ENCODE assay signal across 8 cellular contexts in the genomic region with DNA sequence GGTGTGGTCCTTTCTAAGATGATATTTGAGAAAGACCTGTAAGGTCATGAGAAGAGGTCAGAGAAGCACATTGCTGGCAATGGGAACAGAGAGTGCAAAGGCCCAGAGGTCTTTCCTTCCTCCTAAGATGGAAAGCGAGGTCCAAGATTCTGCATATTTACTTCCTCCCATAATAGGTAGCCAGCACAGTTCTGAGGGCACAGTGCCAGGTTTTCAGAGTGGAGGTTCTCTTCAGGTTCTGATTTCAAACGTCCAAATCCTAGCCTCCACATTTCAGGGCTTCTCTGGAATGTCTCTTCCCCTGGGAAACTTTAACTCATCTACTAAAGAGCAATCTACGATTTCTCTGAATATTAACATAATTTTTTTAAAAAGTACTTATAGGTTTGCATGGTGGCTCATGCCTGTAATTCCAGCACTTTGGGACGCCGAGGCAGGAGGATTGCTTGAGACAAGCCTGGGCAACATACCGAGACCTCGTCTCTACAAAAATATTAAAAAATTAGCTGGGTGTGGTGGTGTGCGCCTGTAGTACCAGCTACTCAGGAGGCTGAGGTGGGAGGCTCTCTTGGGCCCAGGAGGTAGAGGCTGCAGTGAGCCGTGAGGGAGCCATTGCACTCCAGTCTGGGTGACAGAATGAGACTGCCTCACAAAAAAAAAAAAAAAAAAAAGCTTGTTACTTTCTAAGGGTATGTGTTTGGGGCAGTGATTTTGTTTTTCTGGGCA. TPM values are rescaled to one million over a fixed set of nuclear protein-coding genes. Genes with fewer than 3 reads are reported as not detected.
DNase-seq lines count a peak whose midpoint lies in the region; ATAC-seq lines count a peak whose summit lies in the region.

No MANE protein-coding gene starts in this region.

- H3K4me3 Mint-ChIP-seq in CD4-positive, alpha-beta memory T cell = peak overlapping the region; percentile 88 to 95 (median 92)
- peak overlapping the region; percentile 78 for H3K4me3 Mint-ChIP-seq in central memory CD8-positive, alpha-beta T cell
- peak overlapping the region; percentile 95 for H3K4me3 Mint-ChIP-seq in natural killer cell treated with Interleukin-12 subunit alpha and Interleukin-12 subunit beta and Interleukin-15 and Interleukin-18, amount 100 ng/mL, for 72 hours

- peaks cover 28% of the 10 kb centered on the region for H3K4me1 ChIP-seq in CD4-positive, alpha-beta memory T cell (ENCODE audit: insufficient read depth, low read length)
- 0 out of 2 replicates have a peak, but pooled peaks cover 2% of the 10 kb centered on the region for H3K4me1 ChIP-seq in HUES48 (ENCODE audit: control insufficient read depth, insufficient read depth, low read length)

- no peaks in the 10 kb centered on the region for H3K27me3 Mint-ChIP-seq in CD4-positive, alpha-beta memory T cell
- H3K27me3 Mint-ChIP-seq in central memory CD8-positive, alpha-beta T cell = no peaks in the 10 kb centered on the region
- no peaks in the 10 kb centered on the region for H3K27me3 Mint-ChIP-seq in natural killer cell treated with Interleukin-12 subunit alpha and Interleukin-12 subunit beta and Interleukin-15 and Interleukin-18, amount 100 ng/mL, for 72 hours

- no peaks in the 10 kb centered on the region for H3K36me3 ChIP-seq in CD4-positive, alpha-beta memory T cell (ENCODE audit: insufficient read depth, low read length)
- peaks cover 28% of the 10 kb centered on the region for H3K36me3 ChIP-seq in HUES48 (ENCODE audit: control insufficient read depth, insufficient read depth, low read length)

- POLR2A ChIA-PET in CD4-positive, alpha-beta memory T cell (lab: Charles Lee; ENCODE audit: partially characterized antibody) = interaction anchor here (1.3 to 3.1 kb wide), 4 partner anchors 8 to 210 kb away, joined by 3 to 22 read pairs (median 5); partner anchors contain the start of genes CRADD and UBE2N

- intact Hi-C loops in CD4-positive, alpha-beta memory T cell (cut with micrococcal nuclease) = loop anchor here (1.0 kb wide), 5 partner anchors 18 to 993 kb away; partner anchors contain the start of genes CEP83 and CRADD

- H3K27ac ChIP-seq in CD4-positive, alpha-beta memory T cell (ENCODE audit: low read depth, low read length) = peak overlapping the region; percentile 82
- no peak overlapping the region for H3K27ac ChIP-seq in HUES48 (ENCODE audit: low read depth, low read length)

- no peak for ATAC-seq in central memory CD8-positive, alpha-beta T cell (replicated peaks; ENCODE audit: extremely low read depth, poor library complexity, severe bottlenecking)
- ATAC-seq in natural killer cell treated with Interleukin-12 subunit alpha and Interleukin-12 subunit beta and Interleukin-15 and Interleukin-18, amount 100 ng/mL, for 72 hours = peak in 1 of 2 donors; percentile 25

- peaks cover 0 to 1% (median 0%) of the 10 kb centered on the region in 8 donors for H3K9me3 Mint-ChIP-seq in CD4-positive, alpha-beta memory T cell
- no peaks in the 10 kb centered on the region for H3K9me3 Mint-ChIP-seq in central memory CD8-positive, alpha-beta T cell
- H3K9me3 Mint-ChIP-seq in natural killer cell treated with Interleukin-12 subunit alpha and Interleukin-12 subunit beta and Interleukin-15 and Interleukin-18, amount 100 ng/mL, for 72 hours = no peaks in the 10 kb centered on the region

- H3K4me1 Mint-ChIP-seq in CD4-positive, alpha-beta memory T cell = peaks cover 24 to 38% (median 32%) of the 10 kb centered on the region in 4 donors
- H3K4me1 Mint-ChIP-seq in central memory CD8-positive, alpha-beta T cell = peaks cover 25% of the 10 kb centered on the region
- peaks cover 20 to 28% of the 10 kb centered on the region in 2 donors for H3K4me1 Mint-ChIP-seq in natural killer cell treated with Interleukin-12 subunit alpha and Interleukin-12 subunit beta and Interleukin-15 and Interleukin-18, amount 100 ng/mL, for 72 hours (ENCODE audit: low read depth in 2 of 2)

- no peaks in the 10 kb centered on the region for H3K9me3 ChIP-seq in CD4-positive, alpha-beta memory T cell (ENCODE audit: control insufficient read depth in 1 of 2, low read length in 2 of 2)
- no peaks in the 10 kb centered on the region for H3K9me3 ChIP-seq in HUES48 (ENCODE audit: control insufficient read depth, insufficient read depth, low read length)

- peaks cover 7 to 25% of the 10 kb centered on the region in 2 donors for H3K36me3 Mint-ChIP-seq in CD4-positive, alpha-beta memory T cell
- H3K36me3 Mint-ChIP-seq in central memory CD8-positive, alpha-beta T cell (ENCODE audit: insufficient read depth) = peaks cover 6% of the 10 kb centered on the region
- H3K36me3 Mint-ChIP-seq in natural killer cell treated with Interleukin-12 subunit alpha and Interleukin-12 subunit beta and Interleukin-15 and Interleukin-18, amount 100 ng/mL, for 72 hours = peaks cover 8% of the 10 kb centered on the region

- peak overlapping the region in 1 of 2 donors; percentile 81 for H3K4me3 ChIP-seq in CD4-positive, alpha-beta memory T cell (ENCODE audit: low read length in 2 of 2)
- peak overlapping the region; percentile 99; the same call in 1 of the 2 replicates for H3K4me3 ChIP-seq in HUES48 (ENCODE audit: low read depth, low read length)

- H3K27ac Mint-ChIP-seq in CD4-positive, alpha-beta memory T cell = peak overlapping the region; percentile 92 to 99 (median 96)
- peak overlapping the region; percentile 91 for H3K27ac Mint-ChIP-seq in central memory CD8-positive, alpha-beta T cell (ENCODE audit: low read depth)
- peak overlapping the region; percentile 93 to 95 for H3K27ac Mint-ChIP-seq in natural killer cell treated with Interleukin-12 subunit alpha and Interleukin-12 subunit beta and Interleukin-15 and Interleukin-18, amount 100 ng/mL, for 72 hours

- no peaks in the 10 kb centered on the region for H3K27me3 ChIP-seq in CD4-positive, alpha-beta memory T cell (ENCODE audit: insufficient read depth, low read length)
- H3K27me3 ChIP-seq in HUES48 (ENCODE audit: control insufficient read depth, insufficient read depth, low read length) = no peaks in the 10 kb centered on the region

- DNase-seq in CD4-positive, alpha-beta memory T cell = no peak
- no peak for DNase-seq in central memory CD8-positive, alpha-beta T cell (ENCODE audit: low spot score in 2 of 2)
- DNase-seq in natural killer cell treated with Interleukin-12 subunit alpha and Interleukin-12 subunit beta and Interleukin-15 and Interleukin-18, amount 100 ng/mL, for 72 hours (ENCODE audit: low spot score) = no peak
- DNase-seq in NCI-H1694 treated with DMSO at 0.1 percent for 48 hours (lab: John Stamatoyannopoulos, UW) (no peak), activated gamma-delta T cell treated with Interleukin-2 at 50 U/mL for 16 hours (no peak), NCI-H146 (lab: John Stamatoyannopoulos, UW) (no peak)
- DNase-seq in stimulated activated CD4-positive, alpha-beta T cell treated with anti-CD3 and anti-CD28 coated beads, Interleukin-2, amount 100 ng/mL, for 48 hours = no peak

- CTCF ChIA-PET in CD4-positive, alpha-beta memory T cell (lab: Charles Lee; ENCODE audit: partially characterized antibody) = interaction anchor here (0.6 to 2.6 kb wide), 11 partner anchors 10 to 636 kb away, joined by 3 to 13 read pairs (median 3); partner anchors contain the start of gene UBE2N

- H3K9ac ChIP-seq in HUES48 (ENCODE audit: low read depth, low read length) = no peak overlapping the region

RNA-seq across cellular contexts. Expression of gene MRPL42, which starts 0.5 kb away (rescaled TPM):
- 10 to 100 TPM; 40.1 to 43.2 TPM for total RNA-seq in CD4-positive, alpha-beta memory T cell
- polyA plus RNA-seq in CD4-positive, alpha-beta memory T cell = 10 to 100 TPM; 75.7 to 92.8 TPM
- 10 to 100 TPM; 42.8 to 53.2 TPM for total RNA-seq in natural killer cell treated with Interleukin-12 subunit alpha and Interleukin-12 subunit beta and Interleukin-15 and Interleukin-18, amount 100 ng/mL, for 72 hours

RNA-seq across cellular contexts. Expression of gene UBE2N, which starts 25.0 kb away (rescaled TPM):
- 10 to 100 TPM; 71.2 to 72.8 TPM for total RNA-seq in CD4-positive, alpha-beta memory T cell
- 100 to 1,000 TPM; 199 to 227 TPM for polyA plus RNA-seq in CD4-positive, alpha-beta memory T cell
- total RNA-seq in natural killer cell treated with Interleukin-12 subunit alpha and Interleukin-12 subunit beta and Interleukin-15 and Interleukin-18, amount 100 ng/mL, for 72 hours = 100 to 1,000 TPM; 184 to 213 TPM
